In genomic region chr2:160207804-160208661, GRCh38 we compare ENCODE assay signal across 8 cellular contexts. TPM values are rescaled to one million over a fixed set of nuclear protein-coding genes. Genes with fewer than 3 reads are reported as not detected.
DNase-seq lines count a peak whose midpoint lies in the region; ATAC-seq and TF ChIP-seq lines count a peak whose summit lies in the region.

No MANE protein-coding gene starts in this region.

- H3K4me3 ChIP-seq in astrocyte of the spinal cord (ENCODE audit: low read depth, low read length) (no peak overlapping the region), spleen (no peak overlapping the region)

- H3K9me3 ChIP-seq in spleen, result no peaks in the 10 kb centered on the region

- ATAC-seq in HG03457 (IDR thresholded peaks at IDR 0.05; ENCODE audit: unreplicated experiment), result peak; percentile 39
- ATAC-seq in HG03521 (IDR thresholded peaks at IDR 0.05; ENCODE audit: unreplicated experiment), result no peak

- H3K4me1 ChIP-seq in spleen, result peaks cover 3 to 37% (median 22%) of the 10 kb centered on the region in 6 donors

- WGBS in spleen, 5 donors, result 48 to 64% (median 50%) methylated on average over 12 of the region's 12 CpGs

- no peak for TF ChIP-seq POLR2A in spleen (IDR thresholded peaks at IDR 0.05)

- TF ChIP-seq CTCF in astrocyte of the spinal cord (IDR thresholded peaks at IDR 0.05; ENCODE audit: low read depth, low read length), result no peak
- TF ChIP-seq CTCF in spleen (IDR thresholded peaks at IDR 0.05 in 8 of 11, conservative IDR thresholded peaks at IDR 0.05 in 3 of 11), result no peak

- peak overlapping the region; percentile 41 to 73 (median 60) for H3K27ac ChIP-seq in spleen

- in situ Hi-C loops in astrocyte of the spinal cord (cut with HindIII; ENCODE audit: low sequenced_read_pairs), result no loop called here

- DNase-seq in EL, result peak; percentile 97
- DNase-seq in astrocyte of the spinal cord (ENCODE audit: low read depth, low spot score), result peak; percentile 94
- DNase-seq in inferior parietal cortex (ENCODE audit: extremely low spot score), result peak; percentile 9
- DNase-seq in spleen, result peak; percentile 82
- no peak for DNase-seq in NCI-H446 treated with DMSO at 0.1 percent for 48 hours (lab: John Stamatoyannopoulos, UW)
- no peak for DNase-seq in NCI-H1436 (lab: John Stamatoyannopoulos, UW)

- intact Hi-C loops in spleen (cut with DNase I; ENCODE audit: low total_unique reads), result no loop called here

- H3K36me3 ChIP-seq in spleen, result no peaks in the 10 kb centered on the region

- no peaks in the 10 kb centered on the region for H3K27me3 ChIP-seq in spleen (replicated peaks in 1 of 7)

RNA-seq across cellular contexts. Expression of gene ITGB6, which starts 8.0 kb away (rescaled TPM):
- total RNA-seq in spleen, result not detected
- polyA plus RNA-seq in spleen, result under 1 TPM in 1 of 3 donors, not detected in 2; 0.02 TPM

Comparison
In these comparisons a context has a peak if more than half of its experiments do, and no peak if none do; other contexts are left out.
1. DNase-seq: peak in EL (single experiment), astrocyte of the spinal cord (single experiment), inferior parietal cortex (single experiment) and spleen (single experiment); none in NCI-H446 treated with DMSO at 0.1 percent for 48 hours (single experiment) and NCI-H1436 (single experiment).